ENCODE assay signal across 1 cellular context in the genomic region with DNA sequence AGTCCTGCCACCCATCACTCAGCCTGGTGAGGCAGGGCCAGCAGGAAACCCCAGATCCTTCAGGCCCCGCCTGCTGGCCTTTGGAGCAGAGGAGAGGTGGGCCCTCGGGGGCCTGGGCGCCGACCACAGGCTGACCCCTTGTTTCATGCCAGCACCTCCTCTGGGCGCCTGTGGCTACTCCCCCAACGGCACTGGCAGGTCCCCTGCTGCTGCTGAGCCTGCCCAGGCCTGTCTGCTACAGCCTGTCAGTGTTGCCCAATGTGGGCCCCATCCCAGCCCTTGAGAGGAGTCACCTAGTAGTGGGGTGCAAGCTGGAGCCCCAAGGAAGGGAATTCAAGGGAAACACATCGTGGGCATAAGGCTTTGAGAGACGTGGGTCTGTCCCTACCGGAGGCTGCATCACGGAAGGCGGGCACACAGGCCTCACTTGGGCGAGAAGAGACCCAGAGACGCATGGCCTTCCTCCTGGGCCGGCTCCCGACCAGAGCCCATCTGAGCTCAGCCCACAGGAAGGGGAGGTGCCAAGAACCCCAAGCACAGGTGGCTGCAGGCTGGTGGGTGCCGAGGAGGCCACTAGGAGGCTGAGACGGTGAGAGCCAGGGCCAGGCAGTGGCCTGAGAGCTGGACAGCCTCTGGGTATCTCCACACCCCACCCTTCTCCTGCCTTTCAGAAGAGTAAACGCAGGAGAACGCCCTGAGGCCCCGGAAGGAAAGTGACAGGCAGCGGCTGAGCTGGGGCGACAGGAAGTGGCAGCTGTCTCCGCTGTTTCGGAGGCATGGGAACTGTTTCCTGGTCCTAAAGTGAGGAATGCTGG.
TF ChIP-seq lines count a peak whose summit lies in the region.

No MANE protein-coding gene starts in this region.

TF ChIP-seq in WTC11, 78 proteins besides CTCF, POLR2A, EP300 and RAD21 (continued from another document):
- TF ChIP-seq, protein P1, sequence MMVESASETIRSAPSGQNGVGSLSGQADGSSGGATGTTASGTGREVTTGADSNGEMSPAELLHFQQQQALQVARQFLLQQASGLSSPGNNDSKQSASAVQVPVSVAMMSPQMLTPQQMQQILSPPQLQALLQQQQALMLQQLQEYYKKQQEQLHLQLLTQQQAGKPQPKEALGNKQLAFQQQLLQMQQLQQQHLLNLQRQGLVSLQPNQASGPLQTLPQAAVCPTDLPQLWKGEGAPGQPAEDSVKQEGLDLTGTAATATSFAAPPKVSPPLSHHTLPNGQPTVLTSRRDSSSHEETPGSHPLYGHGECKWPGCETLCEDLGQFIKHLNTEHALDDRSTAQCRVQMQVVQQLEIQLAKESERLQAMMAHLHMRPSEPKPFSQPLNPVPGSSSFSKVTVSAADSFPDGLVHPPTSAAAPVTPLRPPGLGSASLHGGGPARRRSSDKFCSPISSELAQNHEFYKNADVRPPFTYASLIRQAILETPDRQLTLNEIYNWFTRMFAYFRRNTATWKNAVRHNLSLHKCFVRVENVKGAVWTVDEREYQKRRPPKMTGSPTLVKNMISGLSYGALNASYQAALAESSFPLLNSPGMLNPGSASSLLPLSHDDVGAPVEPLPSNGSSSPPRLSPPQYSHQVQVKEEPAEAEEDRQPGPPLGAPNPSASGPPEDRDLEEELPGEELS (CRISPR knock-in tag; IDR thresholded peaks at IDR 0.05): peak; percentile 56; the same call in 1 of the 2 replicates
- TF ChIP-seq, protein P2, sequence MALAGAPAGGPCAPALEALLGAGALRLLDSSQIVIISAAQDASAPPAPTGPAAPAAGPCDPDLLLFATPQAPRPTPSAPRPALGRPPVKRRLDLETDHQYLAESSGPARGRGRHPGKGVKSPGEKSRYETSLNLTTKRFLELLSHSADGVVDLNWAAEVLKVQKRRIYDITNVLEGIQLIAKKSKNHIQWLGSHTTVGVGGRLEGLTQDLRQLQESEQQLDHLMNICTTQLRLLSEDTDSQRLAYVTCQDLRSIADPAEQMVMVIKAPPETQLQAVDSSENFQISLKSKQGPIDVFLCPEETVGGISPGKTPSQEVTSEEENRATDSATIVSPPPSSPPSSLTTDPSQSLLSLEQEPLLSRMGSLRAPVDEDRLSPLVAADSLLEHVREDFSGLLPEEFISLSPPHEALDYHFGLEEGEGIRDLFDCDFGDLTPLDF (CRISPR knock-in tag; IDR thresholded peaks at IDR 0.05): no peak
- TF ChIP-seq ZNF138 (CRISPR knock-in tag; conservative IDR thresholded peaks at IDR 0.05): 0 out of 2 replicates have a peak, but pooled peaks have one; percentile 44
- TF ChIP-seq, protein P3, sequence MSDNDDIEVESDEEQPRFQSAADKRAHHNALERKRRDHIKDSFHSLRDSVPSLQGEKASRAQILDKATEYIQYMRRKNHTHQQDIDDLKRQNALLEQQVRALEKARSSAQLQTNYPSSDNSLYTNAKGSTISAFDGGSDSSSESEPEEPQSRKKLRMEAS (CRISPR knock-in tag; IDR thresholded peaks at IDR 0.05): peak; percentile 45; the same call in 1 of the 2 replicates
- no peak for TF ChIP-seq NR1H2 (CRISPR knock-in tag; IDR thresholded peaks at IDR 0.05)
- 0 out of 2 replicates have a peak, but pooled peaks have one; percentile 57 for TF ChIP-seq NR3C1 (CRISPR knock-in tag; conservative IDR thresholded peaks at IDR 0.05; ENCODE audit: low read depth)
- TF ChIP-seq RELA (CRISPR knock-in tag; IDR thresholded peaks at IDR 0.05; ENCODE audit: borderline replicate concordance): no peak
- TF ChIP-seq MYBL2 (CRISPR knock-in tag; IDR thresholded peaks at IDR 0.05): 0 out of 2 replicates have a peak, but pooled peaks have one; percentile 31
- TF ChIP-seq ESRRA (CRISPR knock-in tag; IDR thresholded peaks at IDR 0.05; ENCODE audit: borderline replicate concordance): no peak
- TF ChIP-seq, protein P4, sequence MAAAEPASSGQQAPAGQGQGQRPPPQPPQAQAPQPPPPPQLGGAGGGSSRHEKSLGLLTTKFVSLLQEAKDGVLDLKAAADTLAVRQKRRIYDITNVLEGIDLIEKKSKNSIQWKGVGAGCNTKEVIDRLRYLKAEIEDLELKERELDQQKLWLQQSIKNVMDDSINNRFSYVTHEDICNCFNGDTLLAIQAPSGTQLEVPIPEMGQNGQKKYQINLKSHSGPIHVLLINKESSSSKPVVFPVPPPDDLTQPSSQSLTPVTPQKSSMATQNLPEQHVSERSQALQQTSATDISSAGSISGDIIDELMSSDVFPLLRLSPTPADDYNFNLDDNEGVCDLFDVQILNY (CRISPR knock-in tag; IDR thresholded peaks at IDR 0.05): no peak
- TF ChIP-seq TP53 (CRISPR knock-in tag; IDR thresholded peaks at IDR 0.05): 0 out of 2 replicates have a peak, but pooled peaks have one; percentile 35
- TF ChIP-seq, protein P5, sequence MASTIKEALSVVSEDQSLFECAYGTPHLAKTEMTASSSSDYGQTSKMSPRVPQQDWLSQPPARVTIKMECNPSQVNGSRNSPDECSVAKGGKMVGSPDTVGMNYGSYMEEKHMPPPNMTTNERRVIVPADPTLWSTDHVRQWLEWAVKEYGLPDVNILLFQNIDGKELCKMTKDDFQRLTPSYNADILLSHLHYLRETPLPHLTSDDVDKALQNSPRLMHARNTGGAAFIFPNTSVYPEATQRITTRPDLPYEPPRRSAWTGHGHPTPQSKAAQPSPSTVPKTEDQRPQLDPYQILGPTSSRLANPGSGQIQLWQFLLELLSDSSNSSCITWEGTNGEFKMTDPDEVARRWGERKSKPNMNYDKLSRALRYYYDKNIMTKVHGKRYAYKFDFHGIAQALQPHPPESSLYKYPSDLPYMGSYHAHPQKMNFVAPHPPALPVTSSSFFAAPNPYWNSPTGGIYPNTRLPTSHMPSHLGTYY (CRISPR knock-in tag; IDR thresholded peaks at IDR 0.05): 0 out of 2 replicates have a peak, but pooled peaks have one; percentile 20
- TF ChIP-seq NFE2L1 (CRISPR knock-in tag; IDR thresholded peaks at IDR 0.05): peak; percentile 54; the same call in 1 of the 2 replicates
- TF ChIP-seq FOXJ3 (CRISPR knock-in tag; IDR thresholded peaks at IDR 0.05; ENCODE audit: borderline replicate concordance): no peak
- TF ChIP-seq NFYB (CRISPR knock-in tag; conservative IDR thresholded peaks at IDR 0.05; ENCODE audit: low read depth): no peak
- TF ChIP-seq ZNF232 (CRISPR knock-in tag; IDR thresholded peaks at IDR 0.05): 0 out of 2 replicates have a peak, but pooled peaks have one; percentile 47
